8 cellular contexts compared by ENCODE assay signal in genomic region chr12:45729233-45730115, GRCh38. TPM values are rescaled to one million over a fixed set of nuclear protein-coding genes. Genes with fewer than 3 reads are reported as not detected.
DNase-seq lines count a peak whose midpoint lies in the region; ATAC-seq and TF ChIP-seq lines count a peak whose summit lies in the region.

Gene ARID2, plus strand, starts transcription at chr12:45729706. Its CDS starts 131 bp downstream, at chr12:45729837.

- 0% methylated on average over 67 to 89 of the region's 89 CpGs for WGBS in esophagus, 2 donors

- peaks cover 10% of the 10 kb centered on the region for H3K36me3 ChIP-seq in NT2/D1 (ENCODE audit: insufficient read depth, insufficient read length, low read length)
- no peaks in the 10 kb centered on the region for H3K36me3 ChIP-seq in esophagus (ENCODE audit: control insufficient read depth in 2 of 2, insufficient read depth in 2 of 2, low read length in 1 of 2)
- H3K36me3 ChIP-seq in mucosa of stomach (ENCODE audit: control insufficient read depth, insufficient read depth, low read length), result no peaks in the 10 kb centered on the region

- H3K9me3 ChIP-seq in NT2/D1 (ENCODE audit: insufficient read depth, low read length), result no peaks in the 10 kb centered on the region
- H3K9me3 ChIP-seq in esophagus (ENCODE audit: control insufficient read depth in 2 of 2, insufficient read depth in 1 of 2, low read depth in 1 of 2, low read length in 1 of 2), result no peaks in the 10 kb centered on the region
- no peaks in the 10 kb centered on the region for H3K9me3 ChIP-seq in mucosa of stomach (ENCODE audit: control insufficient read depth, low read length)

- H3K27me3 ChIP-seq in NT2/D1 (ENCODE audit: insufficient read depth, insufficient read length) (no peaks in the 10 kb centered on the region), esophagus (ENCODE audit: control insufficient read depth in 1 of 2, insufficient read depth in 2 of 2, low read length in 2 of 2) (no peaks in the 10 kb centered on the region), mucosa of stomach (ENCODE audit: control insufficient read depth, insufficient read depth, low read length) (no peaks in the 10 kb centered on the region)

- TF ChIP-seq POLR2A in GM19099 (IDR thresholded peaks at IDR 0.05; ENCODE audit: extremely low read depth, insufficient read length, low read depth), result peak; percentile 2

- H3K9ac ChIP-seq in NT2/D1 (ENCODE audit: insufficient read length, low read depth), result peak within 1 kb of the TSS; percentile 90
- H3K9ac ChIP-seq in mucosa of stomach (ENCODE audit: low read length), result peak within 1 kb of the TSS; percentile 97

- no peaks in the 10 kb centered on the region for H3K4me1 ChIP-seq in NT2/D1 (ENCODE audit: insufficient read depth, insufficient read length)
- no peaks in the 10 kb centered on the region for H3K4me1 ChIP-seq in esophagus (ENCODE audit: control insufficient read depth in 2 of 2, insufficient read depth in 2 of 2, low read length in 1 of 2)
- peaks cover 10% of the 10 kb centered on the region for H3K4me1 ChIP-seq in mucosa of stomach (ENCODE audit: control insufficient read depth, insufficient read depth, low read length)

- H3K4me3 ChIP-seq in AG10803 (ENCODE audit: low read length) (peak within 1 kb of the TSS; percentile 75), NT2/D1 (ENCODE audit: insufficient read length, low read depth) (peak within 1 kb of the TSS; percentile 75), esophagus (ENCODE audit: low read depth in 1 of 2, low read length in 2 of 2) (peak within 1 kb of the TSS; percentile 75 to 99), mucosa of stomach (ENCODE audit: low read length) (peak within 1 kb of the TSS; percentile 75)

- TF ChIP-seq CTCF in AG10803 (conservative IDR thresholded peaks at IDR 0.05; ENCODE audit: low read length), result no peak

- peak within 1 kb of the TSS; percentile 97 to 99 for H3K27ac ChIP-seq in esophagus (ENCODE audit: low read depth in 2 of 2, low read length in 1 of 2)

- DNase-seq in AG10803 (ENCODE audit: low read depth) (peak; percentile 62), NT2/D1 (ENCODE audit: low read depth, low spot score) (no peak)
- DNase-seq in activated T-cell treated with anti-CD3 and anti-CD28 coated beads, Interleukin-2, amount 50 U/mL, for 1 hour, result peak; percentile 77
- peak; percentile 73 for DNase-seq in stimulated activated CD8-positive, alpha-beta memory T cell treated with anti-CD3 and anti-CD28 coated beads, Interleukin-4, amount 100 ng/mL, for 48 hours

- peak; percentile 13 for ATAC-seq in HG03354 (IDR thresholded peaks at IDR 0.05; ENCODE audit: poor library complexity, severe bottlenecking, unreplicated experiment)

RNA-seq across cellular contexts. Expression of gene ARID2, which starts in this region (rescaled TPM):
- polyA plus RNA-seq in esophagus, result 1 to 10 TPM; 5.0 to 8.5 TPM
